Comparison of ENCODE assay signal across 8 cellular contexts in genomic region chr18:24138281-24138883, GRCh38. TPM values are rescaled to one million over a fixed set of nuclear protein-coding genes. Genes with fewer than 3 reads are reported as not detected.
DNase-seq lines count a peak whose midpoint lies in the region; TF ChIP-seq lines count a peak whose summit lies in the region.

No MANE protein-coding gene starts in this region.

- H3K4me3 ChIP-seq in HUES48 (ENCODE audit: low read depth, low read length) (peak overlapping the region; percentile 73), duodenal mucosa (ENCODE audit: low read depth in 1 of 2, low read length in 2 of 2) (peak overlapping the region; percentile 65 to 74), neutrophil (ENCODE audit: low read depth in 1 of 2, low read length in 1 of 2) (peak overlapping the region; percentile 58 to 64)

- H3K36me3 ChIP-seq in HUES48 (ENCODE audit: control insufficient read depth, insufficient read depth, low read length) (peaks cover 6% of the 10 kb centered on the region), duodenal mucosa (ENCODE audit: control insufficient read depth in 1 of 2, insufficient read depth in 2 of 2, low read length in 2 of 2) (no peaks in the 10 kb centered on the region), neutrophil (peaks cover 3% of the 10 kb centered on the region)

- H3K27ac ChIP-seq in HUES48 (ENCODE audit: low read depth, low read length) = peak overlapping the region; percentile 31
- H3K27ac ChIP-seq in duodenal mucosa (ENCODE audit: low read depth, low read length) = no peak overlapping the region
- no peak overlapping the region for H3K27ac ChIP-seq in neutrophil

- H3K27me3 ChIP-seq in HUES48 (ENCODE audit: control insufficient read depth, insufficient read depth, low read length) (no peaks in the 10 kb centered on the region), duodenal mucosa (ENCODE audit: control insufficient read depth in 1 of 2, insufficient read depth in 2 of 2, low read length in 2 of 2) (peaks cover 0 to 3% of the 10 kb centered on the region in 2 donors), neutrophil (peaks cover 37% of the 10 kb centered on the region)

- no peaks in the 10 kb centered on the region for H3K9me3 ChIP-seq in HUES48 (ENCODE audit: control insufficient read depth, insufficient read depth, low read length)
- no peaks in the 10 kb centered on the region for H3K9me3 ChIP-seq in duodenal mucosa (ENCODE audit: control insufficient read depth in 1 of 2, low read length in 2 of 2)
- no peaks in the 10 kb centered on the region for H3K9me3 ChIP-seq in neutrophil

- DNase-seq in ELR (ENCODE audit: low read depth) (peak; percentile 3), medulla oblongata (ENCODE audit: extremely low spot score) (no peak), hepatic stellate cell (ENCODE audit: low spot score) (no peak), NCI-H774 (lab: John Stamatoyannopoulos, UW) (no peak), A172 (ENCODE audit: low spot score) (no peak)

- H3K4me1 ChIP-seq in HUES48 (ENCODE audit: control insufficient read depth, insufficient read depth, low read length) = peaks cover 20% of the 10 kb centered on the region
- H3K4me1 ChIP-seq in duodenal mucosa (ENCODE audit: control insufficient read depth in 1 of 2, insufficient read depth in 2 of 2, low read length in 2 of 2) = peaks cover 0 to 14% of the 10 kb centered on the region in 2 donors
- H3K4me1 ChIP-seq in neutrophil (ENCODE audit: control insufficient read depth in 1 of 2, insufficient read depth in 1 of 2, low read depth in 1 of 2, low read length in 1 of 2) = peaks cover 13 to 14% of the 10 kb centered on the region in 2 experiments

- TF ChIP-seq CTCF in neutrophil (IDR thresholded peaks at IDR 0.05) = no peak

- H3K9ac ChIP-seq in HUES48 (ENCODE audit: low read depth, low read length) (peak overlapping the region; percentile 1; the same call in 1 of the 2 replicates), duodenal mucosa (ENCODE audit: low read depth in 1 of 2, low read length in 2 of 2) (peak overlapping the region; percentile 31 to 55)

RNA-seq across cellular contexts. Expression of gene CABYR, which starts 0.5 kb away (rescaled TPM):
- 16.3 and 24.6 TPM in 2 replicates for total RNA-seq in A172 (2014; rRNA removed; shearing (Covaris generic))
